ENCODE assay signal across 15 cellular contexts in genomic region chr3:128317698-128318231, GRCh38.
DNase-seq lines count a peak whose midpoint lies in the region; ATAC-seq and TF ChIP-seq lines count a peak whose summit lies in the region.
"Had no signal": no experiment of that assay in that cellular context is flagged by ENCODE, and none has a peak within 500 bp of the region (broad histone marks: within the 10 kb centered on the region; RNA-seq: fewer than 3 reads in every experiment).

No MANE protein-coding gene starts in this region.

- CTCF ChIA-PET in CD4-positive, alpha-beta T cell (lab: Charles Lee): no interaction called here

- H3K4me3 ChIP-seq in GM23338 (no peak overlapping the region), coronary artery (no peak overlapping the region), spleen (no peak overlapping the region)
- H3K4me3 ChIP-seq: hepatocyte, left lung had no signal

- H3K27me3 ChIP-seq in CD4-positive, alpha-beta T cell (ENCODE audit: control insufficient read depth, insufficient read depth, low read length): no peaks in the 10 kb centered on the region
- H3K27me3 ChIP-seq in GM23338 (ENCODE audit: insufficient read depth): no peaks in the 10 kb centered on the region
- no peaks in the 10 kb centered on the region for H3K27me3 ChIP-seq in spleen (replicated peaks in 1 of 7)
- H3K27me3 ChIP-seq: hepatocyte, left lung had no signal

- H3K27ac Mint-ChIP-seq in CD4-positive, alpha-beta T cell: peak overlapping the region; percentile 78
- no peak overlapping the region for H3K27ac Mint-ChIP-seq in GM23338
- H3K27ac Mint-ChIP-seq in naive thymus-derived CD8-positive, alpha-beta T cell: peak overlapping the region; percentile 69 to 98 (median 94)

- no peaks in the 10 kb centered on the region for H3K9me3 ChIP-seq in CD4-positive, alpha-beta T cell (ENCODE audit: control insufficient read depth, low read length)
- H3K9me3 ChIP-seq in spleen: no peaks in the 10 kb centered on the region
- H3K9me3 ChIP-seq: Caco-2, left lung had no signal

- no peak overlapping the region for H2AFZ ChIP-seq in GM23338
- H2AFZ ChIP-seq: hepatocyte had no signal

- no peak for TF ChIP-seq CTCF in CD4-positive, alpha-beta T cell (IDR thresholded peaks at IDR 0.05)
- TF ChIP-seq CTCF in GM23338 (conservative IDR thresholded peaks at IDR 0.05; ENCODE audit: low read depth in 2 of 2): peak in 1 of 2 experiments; percentile 53; a peak in 2 of 4 replicates
- no peak for TF ChIP-seq CTCF in coronary artery (IDR thresholded peaks at IDR 0.05)
- TF ChIP-seq CTCF in spleen (IDR thresholded peaks at IDR 0.05 in 8 of 11, conservative IDR thresholded peaks at IDR 0.05 in 3 of 11): no peak

- no peaks in the 10 kb centered on the region for H3K79me2 ChIP-seq in GM23338 (replicated peaks; ENCODE audit: insufficient read depth)
- H3K79me2 ChIP-seq: hepatocyte had no signal

- H3K4me1 ChIP-seq in GM23338 (ENCODE audit: insufficient read depth) (no peaks in the 10 kb centered on the region), spleen (peaks cover 0 to 28% (median 2%) of the 10 kb centered on the region in 6 donors)
- H3K4me1 ChIP-seq: Caco-2, left lung had no signal

- intact Hi-C loops in CD4-positive, alpha-beta T cell (cut with DNase I, micrococcal nuclease): no loop called here
- intact Hi-C loops in spleen (cut with DNase I; ENCODE audit: low total_unique reads): no loop called here

- no peak overlapping the region for H3K4me2 ChIP-seq in GM23338
- H3K4me2 ChIP-seq: hepatocyte had no signal

- peaks cover 4% of the 10 kb centered on the region for H3K36me3 Mint-ChIP-seq in CD4-positive, alpha-beta T cell (ENCODE audit: low read depth)
- H3K36me3 Mint-ChIP-seq in GM23338 (ENCODE audit: low read depth): no peaks in the 10 kb centered on the region
- H3K36me3 Mint-ChIP-seq in naive thymus-derived CD8-positive, alpha-beta T cell: peaks cover 0 to 9% (median 5%) of the 10 kb centered on the region in 3 donors

- no peaks in the 10 kb centered on the region for H3K9me2 ChIP-seq in GM23338 (ENCODE audit: insufficient read depth)

- peak overlapping the region; percentile 61 for H3K27ac ChIP-seq in CD4-positive, alpha-beta T cell (ENCODE audit: low read depth, low read length)
- H3K27ac ChIP-seq in GM23338 (ENCODE audit: low read depth): no peak overlapping the region
- H3K27ac ChIP-seq in coronary artery: no peak overlapping the region
- peak overlapping the region in 2 of 8 donors; percentile 5 to 27 for H3K27ac ChIP-seq in spleen
- H3K27ac ChIP-seq: left lung had no signal

- DNase-seq in CD4-positive, alpha-beta T cell: no peak
- DNase-seq in GM23338 (ENCODE audit: low spot score): no peak
- DNase-seq in coronary artery (ENCODE audit: low spot score): peak; percentile 52
- peak in 2 of 10 donors; percentile 16 to 44 for DNase-seq in naive thymus-derived CD8-positive, alpha-beta T cell
- no peak for DNase-seq in spleen
- DNase-seq: activated naive CD4-positive, alpha-beta T cell treated with Interleukin-2 at 50 U/mL for 16 hours; Caco-2; MV-4-11; NCI-H2227 treated with DMSO at 0.1 percent for 48 hours; SW 1271 had no signal

- no peaks in the 10 kb centered on the region for H3K27me3 Mint-ChIP-seq in CD4-positive, alpha-beta T cell
- peaks cover 1% of the 10 kb centered on the region for H3K27me3 Mint-ChIP-seq in GM23338 (ENCODE audit: insufficient read depth, low read depth, poor library complexity)
- no peaks in the 10 kb centered on the region for H3K27me3 Mint-ChIP-seq in naive thymus-derived CD8-positive, alpha-beta T cell

- no peaks in the 10 kb centered on the region for H4K20me1 ChIP-seq in GM23338 (replicated peaks; ENCODE audit: insufficient read depth)

- H3F3A ChIP-seq in GM23338 (replicated peaks; ENCODE audit: low read depth): no peaks in the 10 kb centered on the region

- WGBS in spleen, 5 donors: 90 to 96% (median 96%) methylated on average over 8 of the region's 8 CpGs

- no peaks in the 10 kb centered on the region for H3K9me3 Mint-ChIP-seq in CD4-positive, alpha-beta T cell
- H3K9me3 Mint-ChIP-seq in GM23338: no peaks in the 10 kb centered on the region
- no peaks in the 10 kb centered on the region for H3K9me3 Mint-ChIP-seq in naive thymus-derived CD8-positive, alpha-beta T cell

- peaks cover 89% of the 10 kb centered on the region for H3K4me1 Mint-ChIP-seq in CD4-positive, alpha-beta T cell (ENCODE audit: low read depth)
- H3K4me1 Mint-ChIP-seq in GM23338: no peaks in the 10 kb centered on the region
- peaks cover 40 to 94% (median 75%) of the 10 kb centered on the region in 4 donors for H3K4me1 Mint-ChIP-seq in naive thymus-derived CD8-positive, alpha-beta T cell

- no peak for ATAC-seq in CD4-positive, alpha-beta T cell (ENCODE audit: poor library complexity)
- ATAC-seq in GM23338: peak; percentile 34
- ATAC-seq in naive thymus-derived CD8-positive, alpha-beta T cell: no peak
- no peak for ATAC-seq in HG03457 (IDR thresholded peaks at IDR 0.05; ENCODE audit: unreplicated experiment)
- no peak for ATAC-seq in HG03139 (IDR thresholded peaks at IDR 0.05; ENCODE audit: unreplicated experiment)
- no peak for ATAC-seq in GM21786 (IDR thresholded peaks at IDR 0.05; ENCODE audit: unreplicated experiment)
- ATAC-seq: left lung had no signal

- POLR2A ChIA-PET in CD4-positive, alpha-beta T cell (lab: Charles Lee): interaction anchor here (1.2 kb wide), 2 partner anchors 9 to 22 kb away, joined by 3 to 4 read pairs; no protein-coding TSS in a partner anchor
- POLR2A ChIA-PET in naive thymus-derived CD8-positive, alpha-beta T cell (lab: Charles Lee): interaction anchor here (0.6 to 8.7 kb wide), 6 partner anchors 10 to 832 kb away, joined by 3 to 87 read pairs (median 4); no protein-coding TSS in a partner anchor

- H3K36me3 ChIP-seq in GM23338 (ENCODE audit: insufficient read depth): no peaks in the 10 kb centered on the region
- H3K36me3 ChIP-seq in spleen: peaks cover 0 to 37% (median 7%) of the 10 kb centered on the region in 6 donors

- TF ChIP-seq POLR2A in spleen (IDR thresholded peaks at IDR 0.05): no peak

- peak overlapping the region; percentile 46 for H3K4me3 Mint-ChIP-seq in CD4-positive, alpha-beta T cell
- H3K4me3 Mint-ChIP-seq in GM23338: no peak overlapping the region
- H3K4me3 Mint-ChIP-seq in naive thymus-derived CD8-positive, alpha-beta T cell: peak overlapping the region in 7 of 10 donors; percentile 49 to 70 (median 62)

TF ChIP-seq in GM23338, 12 proteins besides CTCF, POLR2A, EP300 and RAD21 (continues in another document):
- no peak for TF ChIP-seq CREB1 (CRISPR knock-in tag; IDR thresholded peaks at IDR 0.05; ENCODE audit: low read depth)
- no peak for TF ChIP-seq EZH2phosphoT487 (IDR thresholded peaks at IDR 0.05; ENCODE audit: unreplicated experiment)
- TF ChIP-seq JUNB (IDR thresholded peaks at IDR 0.05; ENCODE audit: unreplicated experiment): no peak
- no peak for TF ChIP-seq STAT1 (IDR thresholded peaks at IDR 0.05; ENCODE audit: unreplicated experiment)
- no peak for TF ChIP-seq ZNF331 (CRISPR knock-in tag; IDR thresholded peaks at IDR 0.05; ENCODE audit: low read depth)
- TF ChIP-seq POLR2AphosphoS5 (IDR thresholded peaks at IDR 0.05; ENCODE audit: low read depth): no peak
- TF ChIP-seq REST (IDR thresholded peaks at IDR 0.05; ENCODE audit: unreplicated experiment): no peak
- TF ChIP-seq ETS1 (IDR thresholded peaks at IDR 0.05): no peak
